ENCODE assay signal across 8 cellular contexts in genomic region chr17:78979780-78980623, GRCh38. TPM values are rescaled to one million over a fixed set of nuclear protein-coding genes. Genes with fewer than 3 reads are reported as not detected.
A peak's percentile ranks its signal among the peaks of the same experiment; 100 is the strongest.
DNase-seq lines count a peak whose midpoint lies in the region; ATAC-seq and TF ChIP-seq lines count a peak whose summit lies in the region.

A gene with protein sequence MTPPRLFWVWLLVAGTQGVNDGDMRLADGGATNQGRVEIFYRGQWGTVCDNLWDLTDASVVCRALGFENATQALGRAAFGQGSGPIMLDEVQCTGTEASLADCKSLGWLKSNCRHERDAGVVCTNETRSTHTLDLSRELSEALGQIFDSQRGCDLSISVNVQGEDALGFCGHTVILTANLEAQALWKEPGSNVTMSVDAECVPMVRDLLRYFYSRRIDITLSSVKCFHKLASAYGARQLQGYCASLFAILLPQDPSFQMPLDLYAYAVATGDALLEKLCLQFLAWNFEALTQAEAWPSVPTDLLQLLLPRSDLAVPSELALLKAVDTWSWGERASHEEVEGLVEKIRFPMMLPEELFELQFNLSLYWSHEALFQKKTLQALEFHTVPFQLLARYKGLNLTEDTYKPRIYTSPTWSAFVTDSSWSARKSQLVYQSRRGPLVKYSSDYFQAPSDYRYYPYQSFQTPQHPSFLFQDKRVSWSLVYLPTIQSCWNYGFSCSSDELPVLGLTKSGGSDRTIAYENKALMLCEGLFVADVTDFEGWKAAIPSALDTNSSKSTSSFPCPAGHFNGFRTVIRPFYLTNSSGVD (minus strand): TSS chr17:78979923. CDS start chr17:78977191, 2,732 bp downstream.

- H3K27ac Mint-ChIP-seq in activated naive CD4-positive, alpha-beta T cell treated with anti-CD3 and anti-CD28 coated beads, Interleukin-2, amount 50 U/mL, for 24 hours, result peak within 1 kb of the TSS; percentile 87
- no peak within 1 kb of the TSS for H3K27ac Mint-ChIP-seq in neural crest cell (ENCODE audit: unreplicated experiment)
- H3K27ac Mint-ChIP-seq in stimulated activated memory B cell treated with anti-CD40 and anti-IgM and Interleukin-4, amounts not matched to agents 10 μg/mL and 1 μg/mL and 100 μg/mL, for 72 hours, result no peak within 1 kb of the TSS

- H3K27me3 Mint-ChIP-seq in activated naive CD4-positive, alpha-beta T cell treated with anti-CD3 and anti-CD28 coated beads, Interleukin-2, amount 50 U/mL, for 24 hours, result no peaks in the 10 kb centered on the region
- H3K27me3 Mint-ChIP-seq in neural crest cell (ENCODE audit: low read depth), result no peaks in the 10 kb centered on the region
- peaks cover 12% of the 10 kb centered on the region for H3K27me3 Mint-ChIP-seq in stimulated activated memory B cell treated with anti-CD40 and anti-IgM and Interleukin-4, amounts not matched to agents 10 μg/mL and 1 μg/mL and 100 μg/mL, for 72 hours

- peak within 1 kb of the TSS; percentile 22 to 40 for H3K4me3 ChIP-seq in foreskin fibroblast (ENCODE audit: low read depth in 1 of 2, low read length in 2 of 2)

- peaks cover 26% of the 10 kb centered on the region for H3K4me1 Mint-ChIP-seq in activated naive CD4-positive, alpha-beta T cell treated with anti-CD3 and anti-CD28 coated beads, Interleukin-2, amount 50 U/mL, for 24 hours
- peaks cover 3% of the 10 kb centered on the region for H3K4me1 Mint-ChIP-seq in neural crest cell
- H3K4me1 Mint-ChIP-seq in stimulated activated memory B cell treated with anti-CD40 and anti-IgM and Interleukin-4, amounts not matched to agents 10 μg/mL and 1 μg/mL and 100 μg/mL, for 72 hours, result peaks cover 28% of the 10 kb centered on the region

- ATAC-seq in stimulated activated memory B cell treated with anti-CD40 and anti-IgM and Interleukin-4, amounts not matched to agents 10 μg/mL and 1 μg/mL and 100 μg/mL, for 72 hours, result no peak
- no peak for ATAC-seq in GM18520 (IDR thresholded peaks at IDR 0.05; ENCODE audit: unreplicated experiment)

- peak within 1 kb of the TSS; percentile 79 for H3K4me3 Mint-ChIP-seq in activated naive CD4-positive, alpha-beta T cell treated with anti-CD3 and anti-CD28 coated beads, Interleukin-2, amount 50 U/mL, for 24 hours
- no peak within 1 kb of the TSS for H3K4me3 Mint-ChIP-seq in neural crest cell
- H3K4me3 Mint-ChIP-seq in stimulated activated memory B cell treated with anti-CD40 and anti-IgM and Interleukin-4, amounts not matched to agents 10 μg/mL and 1 μg/mL and 100 μg/mL, for 72 hours, result no peak within 1 kb of the TSS

- no peaks in the 10 kb centered on the region for H3K9me3 Mint-ChIP-seq in activated naive CD4-positive, alpha-beta T cell treated with anti-CD3 and anti-CD28 coated beads, Interleukin-2, amount 50 U/mL, for 24 hours
- no peaks in the 10 kb centered on the region for H3K9me3 Mint-ChIP-seq in neural crest cell
- H3K9me3 Mint-ChIP-seq in stimulated activated memory B cell treated with anti-CD40 and anti-IgM and Interleukin-4, amounts not matched to agents 10 μg/mL and 1 μg/mL and 100 μg/mL, for 72 hours, result no peaks in the 10 kb centered on the region

- TF ChIP-seq CTCF in foreskin fibroblast (IDR thresholded peaks at IDR 0.05; ENCODE audit: low read depth, low read length) (no peak), neural crest cell (conservative IDR thresholded peaks at IDR 0.05) (no peak)

- DNase-seq in NCI-H748 (lab: John Stamatoyannopoulos, UW; ENCODE audit: unreplicated experiment) (peak; percentile 60), NCI-H748 treated with DMSO at 0.1 percent for 48 hours (lab: John Stamatoyannopoulos, UW) (no peak), NCI-H510A (lab: John Stamatoyannopoulos, UW) (peak; percentile 91), foreskin fibroblast (peak in 1 of 2 donors; percentile 70), neural crest cell (ENCODE audit: low read depth, low spot score) (no peak)

- no peaks in the 10 kb centered on the region for H3K36me3 Mint-ChIP-seq in activated naive CD4-positive, alpha-beta T cell treated with anti-CD3 and anti-CD28 coated beads, Interleukin-2, amount 50 U/mL, for 24 hours
- no peaks in the 10 kb centered on the region for H3K36me3 Mint-ChIP-seq in neural crest cell (ENCODE audit: low read depth)
- no peaks in the 10 kb centered on the region for H3K36me3 Mint-ChIP-seq in stimulated activated memory B cell treated with anti-CD40 and anti-IgM and Interleukin-4, amounts not matched to agents 10 μg/mL and 1 μg/mL and 100 μg/mL, for 72 hours

RNA-seq across cellular contexts. Expression of the gene that starts here (rescaled TPM):
- total RNA-seq in neural crest cell, result 21.7 and 24.3 TPM in 2 replicates

Comparison
In these comparisons a context has a peak if more than half of its experiments do, and no peak if none do; other contexts are left out.
1. DNase-seq: peak in NCI-H748 (single experiment) and NCI-H510A (single experiment); none in NCI-H748 treated with DMSO at 0.1 percent for 48 hours (single experiment) and neural crest cell (single experiment).